19 cellular contexts compared by ENCODE assay signal in the genomic region with DNA sequence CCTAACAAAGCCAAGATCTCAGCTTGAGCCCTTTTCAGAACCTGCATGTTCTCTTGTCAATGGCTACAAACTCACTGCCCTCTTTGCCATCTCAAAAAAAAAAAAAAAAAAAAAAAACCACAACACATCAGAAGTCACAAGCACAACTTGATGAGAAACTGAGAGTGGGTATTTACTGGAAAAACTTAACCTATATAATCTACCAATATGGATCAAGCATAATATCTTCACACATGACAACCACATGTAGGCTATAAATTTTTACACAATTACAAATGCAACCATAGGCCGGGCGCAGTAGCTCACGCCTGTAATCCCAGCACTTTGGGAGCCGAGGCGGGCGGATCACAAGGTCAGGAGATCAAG.
"Had no signal": no experiment of that assay in that cellular context is flagged by ENCODE, and none has a peak within 500 bp of the region (broad histone marks: within the 10 kb centered on the region; RNA-seq: fewer than 3 reads in every experiment).

No MANE protein-coding gene starts in this region.

- H3K27ac ChIP-seq: cardiac muscle cell, prostate gland, spleen, testis had no signal

- ATAC-seq: SK-N-SH treated with all-trans-retinoic acid at 6 μM for 48 hours had no signal

- H3K4me3 ChIP-seq: cardiac muscle cell, left lung, lung, prostate gland, spleen, testis, uterus had no signal

- H3K27ac Mint-ChIP-seq: activated CD4-positive, alpha-beta T cell treated with anti-CD3 and anti-CD28 coated beads, Interleukin-2, amount 10 ng/mL, durations not matched to agents 7 days and 5 days; activated CD8-positive, alpha-beta T cell treated with anti-CD3 and anti-CD28 coated beads, Interleukin-2, amount 10 ng/mL, durations not matched to agents 7 days and 5 days; activated T-helper 17 cell treated with anti-CD3 and anti-CD28 coated beads, Interleukin-2, amount 50 U/mL, for 72 hours had no signal

- H3K9me3 Mint-ChIP-seq: activated CD4-positive, alpha-beta T cell treated with anti-CD3 and anti-CD28 coated beads, Interleukin-2, amount 10 ng/mL, durations not matched to agents 7 days and 5 days; activated T-helper 17 cell treated with anti-CD3 and anti-CD28 coated beads, Interleukin-2, amount 50 U/mL, for 72 hours; immature natural killer cell had no signal

- H3K4me3 Mint-ChIP-seq: activated CD4-positive, alpha-beta T cell treated with anti-CD3 and anti-CD28 coated beads, Interleukin-2, amount 10 ng/mL, durations not matched to agents 7 days and 5 days; activated CD8-positive, alpha-beta T cell treated with anti-CD3 and anti-CD28 coated beads, Interleukin-2, amount 10 ng/mL, durations not matched to agents 7 days and 5 days; activated T-helper 17 cell treated with anti-CD3 and anti-CD28 coated beads, Interleukin-2, amount 50 U/mL, for 72 hours had no signal

- H3K9me3 ChIP-seq: left lung, prostate gland, spleen, testis, uterus had no signal

- DNase-seq: activated CD4-positive, alpha-beta T cell treated with anti-CD3 and anti-CD28 coated beads, Interleukin-2, amount 10 ng/mL, durations not matched to agents 7 days and 5 days; activated CD8-positive, alpha-beta T cell treated with anti-CD3 and anti-CD28 coated beads, Interleukin-2, amount 10 ng/mL, durations not matched to agents 7 days and 5 days; activated naive CD4-positive, alpha-beta T cell treated with Interleukin-2 at 50 U/mL for 16 hours; effector CD4-positive, alpha-beta T cell; foreskin fibroblast; immature natural killer cell; kidney glomerular epithelial cell; left lung; midbrain; spleen; stimulated activated CD4-positive, alpha-beta T cell treated with anti-CD3 and anti-CD28 coated beads, Interleukin-4, amount 100 ng/mL, for 1 hour; testis; trophoblast cell; uterus had no signal

- H3K36me3 ChIP-seq: cardiac muscle cell, left lung, prostate gland, uterus had no signal

- H3K27me3 Mint-ChIP-seq: activated CD4-positive, alpha-beta T cell treated with anti-CD3 and anti-CD28 coated beads, Interleukin-2, amount 10 ng/mL, durations not matched to agents 7 days and 5 days; activated T-helper 17 cell treated with anti-CD3 and anti-CD28 coated beads, Interleukin-2, amount 50 U/mL, for 72 hours had no signal

- H3K27me3 ChIP-seq: cardiac muscle cell, left lung, spleen, testis, uterus had no signal
